13 cellular contexts compared by ENCODE assay signal in genomic region chr1:3349161-3349967, GRCh38.
DNase-seq lines count a peak whose midpoint lies in the region; ATAC-seq and TF ChIP-seq lines count a peak whose summit lies in the region.
"Had no signal": no experiment of that assay in that cellular context is flagged by ENCODE, and none has a peak within 500 bp of the region (broad histone marks: within the 10 kb centered on the region; RNA-seq: fewer than 3 reads in every experiment).

No MANE protein-coding gene starts in this region.

- peak; percentile 74 to 81 (median 79) for ATAC-seq in heart left ventricle
- ATAC-seq in GM21786 (IDR thresholded peaks at IDR 0.05; ENCODE audit: unreplicated experiment) = no peak
- ATAC-seq: naive thymus-derived CD4-positive, alpha-beta T cell; stimulated activated effector memory CD8-positive, alpha-beta T cell treated with anti-CD3 and anti-CD28 coated beads, Interleukin-12 subunit alpha, Interleukin-12 subunit beta, amount 100 ng/mL, for 72 hours; T-cell had no signal

- intact Hi-C loops in heart left ventricle (cut with DNase I) = loop anchor here in 4 of 10 donors (1.0 to 5.0 kb wide), 5 partner anchors 21 to 283 kb away; no protein-coding TSS in a partner anchor

- H3K4me2 ChIP-seq in DOHH2 (ENCODE audit: low read length) = no peak overlapping the region

- TF ChIP-seq POLR2A in heart left ventricle (IDR thresholded peaks at IDR 0.05) = peak in 1 of 2 donors; percentile 37

- peak; percentile 18 for TF ChIP-seq CTCF in DOHH2 (IDR thresholded peaks at IDR 0.05; ENCODE audit: low read depth, low read length, poor library complexity, severe bottlenecking)
- peak in 8 of 12 donors; percentile 22 to 47 (median 33) for TF ChIP-seq CTCF in heart left ventricle (IDR thresholded peaks at IDR 0.05)
- peak; percentile 44 for TF ChIP-seq CTCF in retinal pigment epithelial cell (conservative IDR thresholded peaks at IDR 0.05; ENCODE audit: low read depth, low read length)

- H4K20me1 ChIP-seq in DOHH2 (ENCODE audit: control insufficient read depth, insufficient read depth, low read depth, low read length) = no peaks in the 10 kb centered on the region

- H3K9me3 ChIP-seq in DOHH2 (ENCODE audit: control insufficient read depth, insufficient read depth, low read length) (no peaks in the 10 kb centered on the region), heart left ventricle (peaks cover 0 to 9% (median 4%) of the 10 kb centered on the region in 12 donors)

- no peaks in the 10 kb centered on the region for H3K9me2 ChIP-seq in DOHH2 (replicated peaks; ENCODE audit: control insufficient read depth, low read length)

- no peaks in the 10 kb centered on the region for H3K4me1 ChIP-seq in DOHH2 (ENCODE audit: control insufficient read depth, low read length)
- peaks cover 0 to 93% (median 53%) of the 10 kb centered on the region in 12 donors for H3K4me1 ChIP-seq in heart left ventricle

- H3K36me3 ChIP-seq in DOHH2 (ENCODE audit: control insufficient read depth, low read length) (no peaks in the 10 kb centered on the region), heart left ventricle (no peaks in the 10 kb centered on the region)

- WGBS in heart left ventricle, 4 donors = 21 to 23% (median 21%) methylated on average over 24 to 34 of the region's 34 CpGs

- H3K4me3 ChIP-seq in DOHH2 (ENCODE audit: low read length) = no peak overlapping the region
- no peak overlapping the region for H3K4me3 ChIP-seq in heart left ventricle
- no peak overlapping the region for H3K4me3 ChIP-seq in retinal pigment epithelial cell (ENCODE audit: low read length)

- peak; percentile 7 for DNase-seq in amniotic epithelial cell (ENCODE audit: low read depth)
- DNase-seq in heart left ventricle = peak; percentile 82 to 95 (median 89)
- DNase-seq in retinal pigment epithelial cell (ENCODE audit: low read depth) = peak; percentile 26
- DNase-seq in NOMO-1 (lab: John Stamatoyannopoulos, UW; ENCODE audit: unreplicated experiment in 2 of 2) = no peak
- no peak for DNase-seq in SKM-1 (lab: John Stamatoyannopoulos, UW; ENCODE audit: unreplicated experiment)
- no peak for DNase-seq in C1 segment of cervical spinal cord (lab: John Stamatoyannopoulos, UW)
- DNase-seq: activated CD4-positive, alpha-beta memory T cell treated with anti-CD3 and anti-CD28 coated beads, Interleukin-2, amount 10 ng/mL, durations not matched to agents 7 days and 5 days; CD4-positive, CD25-positive, alpha-beta regulatory T cell; naive thymus-derived CD4-positive, alpha-beta T cell; T-cell had no signal

- no peaks in the 10 kb centered on the region for H3K79me2 ChIP-seq in DOHH2 (ENCODE audit: control insufficient read depth, low read length)

- H3F3A ChIP-seq in DOHH2 (ENCODE audit: control insufficient read depth, insufficient read depth) = no peaks in the 10 kb centered on the region

- H3K27ac ChIP-seq in DOHH2 (ENCODE audit: low read depth, low read length) = no peak overlapping the region
- peak overlapping the region; percentile 85 to 98 (median 93) for H3K27ac ChIP-seq in heart left ventricle

- H3K27me3 ChIP-seq in DOHH2 (ENCODE audit: control insufficient read depth, low read length) = no peaks in the 10 kb centered on the region
- H3K27me3 ChIP-seq in heart left ventricle = peaks cover 0 to 14% (median 0%) of the 10 kb centered on the region in 9 donors

Comparison
In these comparisons a context has a peak if more than half of its experiments do, and no peak if none do; other contexts are left out.
1. DNase-seq: peak in amniotic epithelial cell (single experiment), heart left ventricle (5 of 5) and retinal pigment epithelial cell (single experiment); none in NOMO-1 (0 of 2), SKM-1 (single experiment) and C1 segment of cervical spinal cord (0 of 14).
2. Peak in every context shown above with its lines, with median percentiles within 50 percentile points of each other: CTCF ChIP-seq.